In genomic region chr5:55914141-55914413, GRCh38 we compare ENCODE assay signal across 1 cellular context.
TF ChIP-seq lines count a peak whose summit lies in the region.

No MANE protein-coding gene starts in this region.

TF ChIP-seq in GM12878, 131 proteins besides CTCF, POLR2A, EP300 and RAD21 (continued from another document):
- TF ChIP-seq IRF5 (IDR thresholded peaks at IDR 0.05; ENCODE audit: borderline replicate concordance): no peak
- TF ChIP-seq ATF7 (IDR thresholded peaks at IDR 0.05; ENCODE audit: low read depth): 0 out of 2 replicates have a peak, but pooled peaks have one; percentile 34
- peak; percentile 91 for TF ChIP-seq MTA2 (IDR thresholded peaks at IDR 0.05; ENCODE audit: low read depth)
- TF ChIP-seq CHD4 (IDR thresholded peaks at IDR 0.05): no peak
- TF ChIP-seq BCL11A (IDR thresholded peaks at IDR 0.05; ENCODE audit: low read depth, low read length): peak; percentile 72
- no peak for TF ChIP-seq MEF2A (IDR thresholded peaks at IDR 0.05; ENCODE audit: insufficient read depth, low read depth, low read length)
- no peak for TF ChIP-seq YBX1 (IDR thresholded peaks at IDR 0.05)
- no peak for TF ChIP-seq ZNF207 (IDR thresholded peaks at IDR 0.05; ENCODE audit: borderline replicate concordance)
- no peak for TF ChIP-seq ZBED1 (IDR thresholded peaks at IDR 0.05; ENCODE audit: borderline replicate concordance)
- no peak for TF ChIP-seq RBBP5 (conservative IDR thresholded peaks at IDR 0.05)
- no peak for TF ChIP-seq KDM1A (IDR thresholded peaks at IDR 0.05; ENCODE audit: borderline replicate concordance)
- TF ChIP-seq NFXL1 (IDR thresholded peaks at IDR 0.05; ENCODE audit: borderline replicate concordance): no peak
- TF ChIP-seq SMAD1 (IDR thresholded peaks at IDR 0.05; ENCODE audit: low read depth, partially characterized antibody): no peak
- no peak for TF ChIP-seq ZZZ3 (IDR thresholded peaks at IDR 0.05; ENCODE audit: control insufficient read depth, insufficient read length, low read depth)
- no peak for TF ChIP-seq MYB (IDR thresholded peaks at IDR 0.05; ENCODE audit: borderline replicate concordance, low read depth, low read length)
- no peak for TF ChIP-seq E2F4 (IDR thresholded peaks at IDR 0.05; ENCODE audit: low read depth, low read length)
- no peak for TF ChIP-seq SREBF2 (IDR thresholded peaks at IDR 0.05; ENCODE audit: low read length)
- TF ChIP-seq FOXM1 (IDR thresholded peaks at IDR 0.05; ENCODE audit: low read depth, low read length): no peak
- no peak for TF ChIP-seq ZBTB11 (CRISPR knock-in tag; IDR thresholded peaks at IDR 0.05)
- no peak for TF ChIP-seq LARP7 (IDR thresholded peaks at IDR 0.05)
- TF ChIP-seq TCF12 (IDR thresholded peaks at IDR 0.05; ENCODE audit: low read depth, low read length): peak; percentile 90
- no peak for TF ChIP-seq SP1 (IDR thresholded peaks at IDR 0.05; ENCODE audit: low read depth, low read length)
- peak; percentile 63; the same call in 1 of the 2 replicates for TF ChIP-seq PKNOX1 (IDR thresholded peaks at IDR 0.05)
- no peak for TF ChIP-seq MEF2B (IDR thresholded peaks at IDR 0.05; ENCODE audit: partially characterized antibody, poor library complexity, severe bottlenecking)
- no peak; a peak in 1 of 4 replicates for TF ChIP-seq IKZF2 (IDR thresholded peaks at IDR 0.05)
- no peak for TF ChIP-seq ESRRA (IDR thresholded peaks at IDR 0.05; ENCODE audit: low read length)
- no peak for TF ChIP-seq FOXK2 (IDR thresholded peaks at IDR 0.05)
- no peak for TF ChIP-seq ZSCAN29 (IDR thresholded peaks at IDR 0.05)
- TF ChIP-seq CHD1 (IDR thresholded peaks at IDR 0.05; ENCODE audit: low read depth, low read length): no peak
- no peak for TF ChIP-seq PAX8 (IDR thresholded peaks at IDR 0.05)
- no peak for TF ChIP-seq KAT2A (conservative IDR thresholded peaks at IDR 0.05; ENCODE audit: control insufficient read depth, low read depth, low read length)
- no peak; the same call in 2 of the 3 replicates for TF ChIP-seq POU2F2 (IDR thresholded peaks at IDR 0.05; ENCODE audit: borderline replicate concordance, low read depth, low read length)
